Comparison of ENCODE assay signal across 3 cellular contexts in the genomic region with DNA sequence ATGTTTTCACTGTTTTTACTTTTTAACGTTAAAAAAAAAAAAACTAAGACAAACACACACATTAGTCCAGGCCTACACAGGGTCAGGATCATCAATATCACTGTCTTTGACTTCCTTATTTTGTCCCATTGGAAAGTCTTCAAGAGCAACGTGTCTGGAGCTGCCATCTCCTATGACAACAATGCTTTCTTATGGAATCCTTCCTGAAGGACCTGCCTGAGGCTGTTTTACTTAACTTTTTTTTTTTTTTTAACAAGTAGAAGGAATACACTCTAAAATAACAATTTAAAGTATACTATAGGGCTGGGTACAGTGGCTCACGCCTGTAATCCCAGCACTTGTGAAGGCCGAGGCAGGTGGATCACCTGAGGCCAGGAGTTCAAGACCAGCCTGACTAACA.
TF ChIP-seq lines count a peak whose summit lies in the region.

No MANE protein-coding gene starts in this region.

TF ChIP-seq in SK-N-SH, 30 proteins besides CTCF, POLR2A, EP300 and RAD21 (continued from another document):
- TF ChIP-seq, protein P1, sequence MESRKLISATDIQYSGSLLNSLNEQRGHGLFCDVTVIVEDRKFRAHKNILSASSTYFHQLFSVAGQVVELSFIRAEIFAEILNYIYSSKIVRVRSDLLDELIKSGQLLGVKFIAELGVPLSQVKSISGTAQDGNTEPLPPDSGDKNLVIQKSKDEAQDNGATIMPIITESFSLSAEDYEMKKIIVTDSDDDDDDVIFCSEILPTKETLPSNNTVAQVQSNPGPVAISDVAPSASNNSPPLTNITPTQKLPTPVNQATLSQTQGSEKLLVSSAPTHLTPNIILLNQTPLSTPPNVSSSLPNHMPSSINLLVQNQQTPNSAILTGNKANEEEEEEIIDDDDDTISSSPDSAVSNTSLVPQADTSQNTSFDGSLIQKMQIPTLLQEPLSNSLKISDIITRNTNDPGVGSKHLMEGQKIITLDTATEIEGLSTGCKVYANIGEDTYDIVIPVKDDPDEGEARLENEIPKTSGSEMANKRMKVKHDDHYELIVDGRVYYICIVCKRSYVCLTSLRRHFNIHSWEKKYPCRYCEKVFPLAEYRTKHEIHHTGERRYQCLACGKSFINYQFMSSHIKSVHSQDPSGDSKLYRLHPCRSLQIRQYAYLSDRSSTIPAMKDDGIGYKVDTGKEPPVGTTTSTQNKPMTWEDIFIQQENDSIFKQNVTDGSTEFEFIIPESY (IDR thresholded peaks at IDR 0.05; ENCODE audit: borderline replicate concordance, low read depth): no peak
- no peak for TF ChIP-seq ELF1 (IDR thresholded peaks at IDR 0.05)
TF ChIP-seq in SK-N-SH: peak in this region for 0.

TF ChIP-seq in SK-N-SH treated with all-trans-retinoic acid at 6 μM for 48 hours, 23 proteins besides CTCF, POLR2A, EP300 and RAD21 (continued from another document):
- TF ChIP-seq, protein P2, sequence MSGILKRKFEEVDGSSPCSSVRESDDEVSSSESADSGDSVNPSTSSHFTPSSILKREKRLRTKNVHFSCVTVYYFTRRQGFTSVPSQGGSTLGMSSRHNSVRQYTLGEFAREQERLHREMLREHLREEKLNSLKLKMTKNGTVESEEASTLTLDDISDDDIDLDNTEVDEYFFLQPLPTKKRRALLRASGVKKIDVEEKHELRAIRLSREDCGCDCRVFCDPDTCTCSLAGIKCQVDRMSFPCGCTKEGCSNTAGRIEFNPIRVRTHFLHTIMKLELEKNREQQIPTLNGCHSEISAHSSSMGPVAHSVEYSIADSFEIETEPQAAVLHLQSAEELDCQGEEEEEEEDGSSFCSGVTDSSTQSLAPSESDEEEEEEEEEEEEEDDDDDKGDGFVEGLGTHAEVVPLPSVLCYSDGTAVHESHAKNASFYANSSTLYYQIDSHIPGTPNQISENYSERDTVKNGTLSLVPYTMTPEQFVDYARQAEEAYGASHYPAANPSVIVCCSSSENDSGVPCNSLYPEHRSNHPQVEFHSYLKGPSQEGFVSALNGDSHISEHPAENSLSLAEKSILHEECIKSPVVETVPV (CRISPR knock-in tag; IDR thresholded peaks at IDR 0.05): no peak
- TF ChIP-seq ISL1 (CRISPR knock-in tag; IDR thresholded peaks at IDR 0.05) (no peak), RARB (CRISPR knock-in tag; IDR thresholded peaks at IDR 0.05) (no peak), ZNF8 (CRISPR knock-in tag; IDR thresholded peaks at IDR 0.05) (no peak), ESRRG (CRISPR knock-in tag; IDR thresholded peaks at IDR 0.05) (no peak), OSR1 (CRISPR knock-in tag; IDR thresholded peaks at IDR 0.05) (no peak)
- TF ChIP-seq, protein P3, sequence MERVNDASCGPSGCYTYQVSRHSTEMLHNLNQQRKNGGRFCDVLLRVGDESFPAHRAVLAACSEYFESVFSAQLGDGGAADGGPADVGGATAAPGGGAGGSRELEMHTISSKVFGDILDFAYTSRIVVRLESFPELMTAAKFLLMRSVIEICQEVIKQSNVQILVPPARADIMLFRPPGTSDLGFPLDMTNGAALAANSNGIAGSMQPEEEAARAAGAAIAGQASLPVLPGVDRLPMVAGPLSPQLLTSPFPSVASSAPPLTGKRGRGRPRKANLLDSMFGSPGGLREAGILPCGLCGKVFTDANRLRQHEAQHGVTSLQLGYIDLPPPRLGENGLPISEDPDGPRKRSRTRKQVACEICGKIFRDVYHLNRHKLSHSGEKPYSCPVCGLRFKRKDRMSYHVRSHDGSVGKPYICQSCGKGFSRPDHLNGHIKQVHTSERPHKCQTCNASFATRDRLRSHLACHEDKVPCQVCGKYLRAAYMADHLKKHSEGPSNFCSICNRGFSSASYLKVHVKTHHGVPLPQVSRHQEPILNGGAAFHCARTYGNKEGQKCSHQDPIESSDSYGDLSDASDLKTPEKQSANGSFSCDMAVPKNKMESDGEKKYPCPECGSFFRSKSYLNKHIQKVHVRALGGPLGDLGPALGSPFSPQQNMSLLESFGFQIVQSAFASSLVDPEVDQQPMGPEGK (CRISPR knock-in tag; IDR thresholded peaks at IDR 0.05; ENCODE audit: borderline replicate concordance): no peak

TF ChIP-seq in K562, 482 proteins besides CTCF, POLR2A, EP300 and RAD21 (continued from another document):
- TF ChIP-seq SOX6 (IDR thresholded peaks at IDR 0.05) (no peak), MCM7 (IDR thresholded peaks at IDR 0.05) (no peak), SPI1 (IDR thresholded peaks at IDR 0.05; ENCODE audit: borderline replicate concordance, low read depth, low read length) (peak; percentile 26; the same call in 1 of the 2 replicates)
